ENCODE assay signal across 8 cellular contexts in the genomic region with DNA sequence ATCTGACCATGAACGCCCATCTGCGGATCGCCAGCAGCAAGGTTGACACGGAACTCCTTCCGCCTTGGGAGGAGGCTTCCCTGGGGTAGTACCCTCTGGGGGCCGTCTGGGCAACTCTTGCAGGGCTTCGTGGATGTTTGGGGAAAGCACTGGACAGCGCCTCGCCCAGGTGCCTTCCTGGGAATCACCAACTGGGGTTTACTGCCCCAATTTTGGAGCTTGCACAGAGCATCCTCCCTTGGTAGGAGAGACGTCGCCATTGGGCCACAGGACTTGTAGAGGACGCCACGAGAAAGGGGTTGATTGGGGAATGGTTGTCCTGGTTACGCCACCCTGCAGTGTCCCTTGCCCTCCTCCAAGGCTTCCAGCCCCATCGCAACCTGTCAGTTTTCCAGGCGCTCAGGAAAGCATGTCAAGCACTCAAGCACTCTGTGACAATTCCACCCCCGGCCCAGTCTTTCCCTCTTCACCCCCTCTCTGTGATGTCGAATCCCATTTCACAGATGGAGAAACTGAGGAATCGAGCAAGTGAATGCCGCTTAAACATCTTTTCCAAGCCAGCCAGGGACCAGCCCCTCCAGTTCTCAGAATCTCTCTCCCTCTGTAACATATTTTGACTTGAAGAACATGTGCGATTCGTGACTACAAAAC. TPM values are rescaled to one million over a fixed set of nuclear protein-coding genes. Genes with fewer than 3 reads are reported as not detected.
DNase-seq lines count a peak whose midpoint lies in the region; ATAC-seq and TF ChIP-seq lines count a peak whose summit lies in the region.

No MANE protein-coding gene starts in this region.

- dilution Hi-C loops in mammary epithelial cell (cut with HindIII; ENCODE audit: low sequenced_read_pairs): no loop called here

- intact Hi-C loops in mammary epithelial cell (cut with micrococcal nuclease) (no loop called here), left colon (cut with DNase I, micrococcal nuclease) (no loop called here)

- no peak for DNase-seq in CD8-positive, alpha-beta memory T cell
- DNase-seq in NCI-H128 (lab: John Stamatoyannopoulos, UW; ENCODE audit: unreplicated experiment) (peak; percentile 14), mammary epithelial cell (no peak), left colon (peak; percentile 42 to 58), stromal cell of bone marrow (ENCODE audit: low read depth) (peak; percentile 15), NCI-H510A (lab: John Stamatoyannopoulos, UW) (no peak)
- DNase-seq in stimulated activated CD4-positive, alpha-beta T cell treated with anti-CD3 and anti-CD28 coated beads, Interleukin-4, amount 100 ng/mL, for 24 hours: no peak

- H3K4me2 ChIP-seq in mammary epithelial cell (ENCODE audit: insufficient read depth, low read depth, low read length): peak overlapping the region; percentile 77

- ATAC-seq in left colon (no peak), HG03520 (IDR thresholded peaks at IDR 0.05; ENCODE audit: unreplicated experiment) (no peak)

- H3K9me3 Mint-ChIP-seq in CD8-positive, alpha-beta memory T cell: no peaks in the 10 kb centered on the region

- H3K27me3 ChIP-seq in CD8-positive, alpha-beta memory T cell (ENCODE audit: insufficient read depth, low read length, poor library complexity, severe bottlenecking): peaks cover 4% of the 10 kb centered on the region
- H3K27me3 ChIP-seq in mammary epithelial cell (ENCODE audit: insufficient read depth, low read length): no peaks in the 10 kb centered on the region

- H3K9me3 ChIP-seq in CD8-positive, alpha-beta memory T cell (ENCODE audit: low read length): no peaks in the 10 kb centered on the region
- no peaks in the 10 kb centered on the region for H3K9me3 ChIP-seq in mammary epithelial cell (replicated peaks; ENCODE audit: insufficient read depth, low read length)

- in situ Hi-C loops in mammary epithelial cell (cut with MboI; ENCODE audit: low sequenced_read_pairs in 2 of 2): no loop called here

- POLR2A ChIA-PET in CD8-positive, alpha-beta memory T cell (lab: Charles Lee): no interaction called here

- no peak overlapping the region for H3K27ac ChIP-seq in CD8-positive, alpha-beta memory T cell (ENCODE audit: low read depth, low read length)
- H3K27ac ChIP-seq in mammary epithelial cell (ENCODE audit: insufficient read depth, low read depth, low read length): no peak overlapping the region

- no peak overlapping the region for H3K9ac ChIP-seq in mammary epithelial cell (ENCODE audit: insufficient read depth, low read length)

- BruUV-seq in mammary epithelial cell (replicated peaks; lab: Mats Ljungman, UMichigan): no TSS peak

- H3K4me1 Mint-ChIP-seq in CD8-positive, alpha-beta memory T cell: peaks cover 33 to 43% (median 39%) of the 10 kb centered on the region in 3 donors

- no peaks in the 10 kb centered on the region for H3K79me2 ChIP-seq in mammary epithelial cell (ENCODE audit: insufficient read depth, low read length)

- peaks cover 0 to 7% (median 3%) of the 10 kb centered on the region in 3 donors for H3K36me3 Mint-ChIP-seq in CD8-positive, alpha-beta memory T cell

- no peaks in the 10 kb centered on the region for H4K20me1 ChIP-seq in mammary epithelial cell (ENCODE audit: insufficient read depth, low read length)

- peaks cover 22% of the 10 kb centered on the region for H3K4me1 ChIP-seq in CD8-positive, alpha-beta memory T cell (ENCODE audit: insufficient read depth, low read length)
- H3K4me1 ChIP-seq in mammary epithelial cell (ENCODE audit: insufficient read depth, low read length): peaks cover 10% of the 10 kb centered on the region

- TF ChIP-seq CTCF in mammary epithelial cell (conservative IDR thresholded peaks at IDR 0.05 in 1 of 2, IDR thresholded peaks at IDR 0.05 in 1 of 2; ENCODE audit: extremely low read depth in 1 of 2, insufficient read depth in 1 of 2, low read depth in 1 of 2, low read length in 2 of 2): no peak

- H3K4me3 ChIP-seq in CD8-positive, alpha-beta memory T cell (ENCODE audit: low read length): peak overlapping the region; percentile 76
- peak overlapping the region; percentile 55 to 87 (median 69) for H3K4me3 ChIP-seq in mammary epithelial cell (replicated peaks in 1 of 3; ENCODE audit: insufficient read depth in 1 of 3, low read depth in 2 of 3, low read length in 3 of 3)

- H3K27me3 Mint-ChIP-seq in CD8-positive, alpha-beta memory T cell: peaks cover 3 to 7% of the 10 kb centered on the region in 2 donors

- peak overlapping the region; percentile 89 to 93 (median 92) for H3K4me3 Mint-ChIP-seq in CD8-positive, alpha-beta memory T cell

- H3K36me3 ChIP-seq in CD8-positive, alpha-beta memory T cell (ENCODE audit: insufficient read depth, low read length): no peaks in the 10 kb centered on the region
- H3K36me3 ChIP-seq in mammary epithelial cell (ENCODE audit: insufficient read depth, low read length): no peaks in the 10 kb centered on the region

- peak overlapping the region; percentile 80 for H2AFZ ChIP-seq in mammary epithelial cell (ENCODE audit: low read depth, low read length)

- 26% methylated on average over 20 of the region's 22 CpGs for WGBS in mammary epithelial cell (ENCODE audit: low coverage, missing lambda C conversion rate)

- CTCF ChIA-PET in CD8-positive, alpha-beta memory T cell (lab: Charles Lee): no interaction called here
- CTCF ChIA-PET in mammary epithelial cell (lab: Charles Lee; ENCODE audit: low non-redundant PET): interaction anchor here (0.6 kb wide), 1 partner anchor 10 kb away, joined by 5 read pairs; no protein-coding TSS in a partner anchor

- H3K27ac Mint-ChIP-seq in CD8-positive, alpha-beta memory T cell: peak overlapping the region; percentile 55 to 99 (median 92)

RNA-seq across cellular contexts. Expression of a gene that starts 0.9 kb away (rescaled TPM):
- 1 to 10 TPM; 5.6 to 7.7 TPM for total RNA-seq in CD8-positive, alpha-beta memory T cell
- polyA plus RNA-seq in CD8-positive, alpha-beta memory T cell: 3.1 TPM
- total RNA-seq in mammary epithelial cell (1 to 10 TPM; 3.3 to 3.4 TPM), left colon (1 to 10 TPM; 6.6 to 9.7 TPM)
- polyA plus RNA-seq in mammary epithelial cell: 1.7 TPM
- polyA minus RNA-seq in mammary epithelial cell: 4.2 TPM

Comparison
In these comparisons a context has a peak if more than half of its experiments do, and no peak if none do; other contexts are left out.
1. DNase-seq: peak in NCI-H128 (single experiment), left colon (2 of 2) and stromal cell of bone marrow (single experiment); none in CD8-positive, alpha-beta memory T cell (0 of 5), mammary epithelial cell (single experiment), stimulated activated CD4-positive, alpha-beta T cell treated with anti-CD3 and anti-CD28 coated beads, Interleukin-4, amount 100 ng/mL, for 24 hours (single experiment) and NCI-H510A (single experiment).